In genomic region chr20:20712004-20712473, GRCh38 we compare ENCODE assay signal across 8 cellular contexts. TPM values are rescaled to one million over a fixed set of nuclear protein-coding genes. Genes with fewer than 3 reads are reported as not detected.
DNase-seq lines count a peak whose midpoint lies in the region; ATAC-seq, FAIRE-seq and TF ChIP-seq lines count a peak whose summit lies in the region.

No MANE protein-coding gene starts in this region.

- H3K27ac ChIP-seq in mammary epithelial cell (ENCODE audit: insufficient read depth, low read depth, low read length) (peak overlapping the region; percentile 67), HepG2 (ENCODE audit: extremely low read length, insufficient read depth, low read length) (peak overlapping the region; percentile 58), temporal lobe (ENCODE audit: low read depth, low read length) (peak overlapping the region; percentile 87)

- H3K27me3 ChIP-seq in mammary epithelial cell (ENCODE audit: insufficient read depth, low read length) (no peaks in the 10 kb centered on the region), HepG2 (ENCODE audit: control insufficient read depth in 1 of 2, insufficient read depth in 2 of 2, low read length in 2 of 2) (no peaks in the 10 kb centered on the region; a peak in 2 of 5 replicates)

- in situ Hi-C loops in mammary epithelial cell (cut with MboI; ENCODE audit: low sequenced_read_pairs in 2 of 2) = no loop called here
- in situ Hi-C loops in HepG2 (cut with HindIII; ENCODE audit: extremely low pct_ligation_motif_present, low pct_unique_long_range_greater_than_20kb) = no loop called here

- TF ChIP-seq RAD21 in HepG2 (CRISPR knock-in tag; IDR thresholded peaks at IDR 0.05) = no peak

- dilution Hi-C loops in mammary epithelial cell (cut with HindIII; ENCODE audit: low sequenced_read_pairs) = no loop called here

- 0% methylated on average over 3 of the region's 33 CpGs for WGBS in mammary epithelial cell (ENCODE audit: low coverage, missing lambda C conversion rate)
- 3% methylated on average over 17 of the region's 33 CpGs for WGBS in HepG2 (ENCODE audit: low lambda C conversion rate)

- TF ChIP-seq POLR2A in H54 (IDR thresholded peaks at IDR 0.05; ENCODE audit: low read depth, low read length) (no peak), HepG2 (IDR thresholded peaks at IDR 0.05; ENCODE audit: insufficient read depth in 1 of 2, low read depth in 2 of 2, low read length in 2 of 2) (no peak)

- BruUV-seq in mammary epithelial cell (replicated peaks; lab: Mats Ljungman, UMichigan) (no TSS peak), HepG2 (replicated peaks; lab: Mats Ljungman, UMichigan) (no TSS peak)

- peak overlapping the region; percentile 96 for H3K4me3 ChIP-seq in GM12864 (ENCODE audit: low read depth, low read length)
- peak overlapping the region; percentile 68 to 89 (median 76) for H3K4me3 ChIP-seq in mammary epithelial cell (replicated peaks in 1 of 3; ENCODE audit: insufficient read depth in 1 of 3, low read depth in 2 of 3, low read length in 3 of 3)
- peak overlapping the region; percentile 83 to 99 (median 94) for H3K4me3 ChIP-seq in HepG2 (replicated peaks in 1 of 3; ENCODE audit: insufficient read depth in 1 of 3, low read depth in 2 of 3, low read length in 3 of 3)

- H2AFZ ChIP-seq in mammary epithelial cell (ENCODE audit: low read depth, low read length) (peak overlapping the region; percentile 98), HepG2 (ENCODE audit: low read length) (no peak overlapping the region)

- POLR2A ChIA-PET in HepG2 (lab: Yijun Ruan, JAX) = interaction anchor here (0.6 to 2.0 kb wide), 12 partner anchors 8 to 1778 kb away, joined by 3 to 23 read pairs (median 4); partner anchors contain the start of genes CFAP61, CRNKL1 and XRN2

- H3K79me2 ChIP-seq in mammary epithelial cell (ENCODE audit: insufficient read depth, low read length) = peaks cover 33% of the 10 kb centered on the region
- peaks cover 37% of the 10 kb centered on the region for H3K79me2 ChIP-seq in HepG2 (ENCODE audit: insufficient read depth, low read length)

- DNase-seq in GM12864 (ENCODE audit: low read depth) (no peak), H54 (ENCODE audit: insufficient read length, low spot score) (peak; percentile 7), NCI-H146 treated with DMSO at 0.1 percent for 48 hours (lab: John Stamatoyannopoulos, UW; ENCODE audit: unreplicated experiment) (peak; percentile 17), mammary epithelial cell (no peak), HepG2 (ENCODE audit: low spot score) (peak; percentile 37), NCI-H446 treated with DMSO at 0.1 percent for 48 hours (lab: John Stamatoyannopoulos, UW) (no peak)
- no peak for DNase-seq in effector CD4-positive, alpha-beta T cell

- CTCF ChIA-PET in mammary epithelial cell (lab: Charles Lee; ENCODE audit: low non-redundant PET) = interaction anchor here (0.7 kb wide), 2 partner anchors 108 to 796 kb away, joined by 3 to 4 read pairs; no protein-coding TSS in a partner anchor
- CTCF ChIA-PET in HepG2 (lab: Yijun Ruan, JAX; ENCODE audit: low intra/inter-chr PET ratio, low total read pairs) = no interaction called here

- FAIRE-seq in H54 (lab: Jason Lieb, UNC) (no peak), HepG2 (lab: Jason Lieb, UNC) (no peak)

- no peaks in the 10 kb centered on the region for H3K36me3 ChIP-seq in mammary epithelial cell (ENCODE audit: insufficient read depth, low read length)
- H3K36me3 ChIP-seq in HepG2 (replicated peaks in 1 of 2; ENCODE audit: control insufficient read depth in 1 of 2, insufficient read depth in 2 of 2, low read length in 2 of 2) = no peaks in the 10 kb centered on the region

- H3K9me3 ChIP-seq in mammary epithelial cell (replicated peaks; ENCODE audit: insufficient read depth, low read length) (no peaks in the 10 kb centered on the region), HepG2 (ENCODE audit: low read length) (no peaks in the 10 kb centered on the region)

- no peaks in the 10 kb centered on the region for H4K20me1 ChIP-seq in mammary epithelial cell (ENCODE audit: insufficient read depth, low read length)
- H4K20me1 ChIP-seq in HepG2 (ENCODE audit: insufficient read depth, low read length) = no peaks in the 10 kb centered on the region

- no peak for TF ChIP-seq CTCF in GM12864 (IDR thresholded peaks at IDR 0.05; ENCODE audit: low read depth, low read length, missing control alignments)
- no peak for TF ChIP-seq CTCF in mammary epithelial cell (conservative IDR thresholded peaks at IDR 0.05 in 1 of 2, IDR thresholded peaks at IDR 0.05 in 1 of 2; ENCODE audit: extremely low read depth in 1 of 2, insufficient read depth in 1 of 2, low read depth in 1 of 2, low read length in 2 of 2)
- TF ChIP-seq CTCF in HepG2 (CRISPR knock-in tag; IDR thresholded peaks at IDR 0.05) = no peak

- H3K4me2 ChIP-seq in mammary epithelial cell (ENCODE audit: insufficient read depth, low read depth, low read length) (peak overlapping the region; percentile 85), HepG2 (ENCODE audit: low read depth, low read length) (peak overlapping the region; percentile 98)

- ATAC-seq in HepG2 = peak; percentile 46

- H3K9ac ChIP-seq in mammary epithelial cell (ENCODE audit: insufficient read depth, low read length) (peak overlapping the region; percentile 41), HepG2 (ENCODE audit: insufficient read depth, low read depth, low read length) (peak overlapping the region; percentile 83)

- intact Hi-C loops in mammary epithelial cell (cut with micrococcal nuclease) (loop anchor here (2.0 kb wide), 1 partner anchor 19 kb away; no protein-coding TSS in a partner anchor), HepG2 (cut with micrococcal nuclease; ENCODE audit: unreplicated experiment) (loop anchor here (1.0 to 5.0 kb wide), 3 partner anchors 13 to 590 kb away; partner anchors contain the start of gene XRN2)

- no peak for TF ChIP-seq EP300 in HepG2 (IDR thresholded peaks at IDR 0.05; ENCODE audit: low read depth in 2 of 2, low read length in 2 of 2)
- no peak for TF ChIP-seq EP300 in HepG2 (CRISPR knock-in tag; IDR thresholded peaks at IDR 0.05; ENCODE audit: borderline replicate concordance)

- peaks cover 16% of the 10 kb centered on the region for H3K4me1 ChIP-seq in mammary epithelial cell (ENCODE audit: insufficient read depth, low read length)
- H3K4me1 ChIP-seq in HepG2 (ENCODE audit: insufficient read depth, low read length) = peaks cover 40% of the 10 kb centered on the region

RNA-seq across cellular contexts. Expression of gene RALGAPA2, which starts 0.4 kb away (rescaled TPM):
- total RNA-seq in mammary epithelial cell (10 to 100 TPM in 1 of 2 donors, 1 to 10 TPM in 1; 9.5 to 12.5 TPM), HepG2 (2016; rRNA removed; fragmentation: Illumina TruSeq; extraction: Trizol) (17.7 and 18.3 TPM in 2 replicates), temporal lobe (48.2 TPM)
- polyA plus RNA-seq in mammary epithelial cell (2.9 TPM), HepG2 (2011; rRNA removed) (13.8 and 15.7 TPM in 2 replicates)
- polyA minus RNA-seq in mammary epithelial cell = 13.4 TPM
- total RNA-seq in HepG2 (2016; cell fraction: cytosol; rRNA removed; fragmentation: Illumina TruSeq; extraction: Trizol; ENCODE audit: low read depth) = 3.1 and 4.5 TPM in 2 replicates
- total RNA-seq in HepG2 (2016; cell fraction: insoluble cytoplasmic fraction; rRNA removed; fragmentation: Illumina TruSeq; extraction: Trizol) = 16.3 and 18.8 TPM in 2 replicates
- 6.5 and 7.8 TPM in 2 replicates for total RNA-seq in HepG2 (2016; cell fraction: membrane; rRNA removed; fragmentation: Illumina TruSeq; extraction: Trizol)
- 29.6 and 31.7 TPM in 2 replicates for total RNA-seq in HepG2 (2016; cell fraction: nucleus; rRNA removed; fragmentation: Illumina TruSeq; extraction: Trizol)
- 8.0 and 13.3 TPM in 2 replicates for polyA plus RNA-seq in HepG2 (2011; cell fraction: cytosol; rRNA removed)
- 38.4 and 38.5 TPM in 2 replicates for polyA plus RNA-seq in HepG2 (2011; cell fraction: nucleus; rRNA removed)
- 18.4 and 27.5 TPM in 2 replicates for polyA plus RNA-seq in HepG2 (2012)
- polyA plus RNA-seq in HepG2 (2016; cell fraction: cytosol; fragmentation: Illumina TruSeq; extraction: Trizol; ENCODE audit: low read depth) = 0.49 and 0.67 TPM in 2 replicates
- 8.9 and 11.7 TPM in 2 replicates for polyA plus RNA-seq in HepG2 (2016; cell fraction: insoluble cytoplasmic fraction; fragmentation: Illumina TruSeq; extraction: Trizol; ENCODE audit: low read depth)
- polyA plus RNA-seq in HepG2 (2016; cell fraction: membrane; fragmentation: Illumina TruSeq; extraction: Trizol; ENCODE audit: low read depth) = 1.2 and 1.7 TPM in 2 replicates
- polyA plus RNA-seq in HepG2 (2016; cell fraction: nucleus; fragmentation: Illumina TruSeq; extraction: Trizol; ENCODE audit: insufficient read depth, low read depth) = 17.2 and 18.1 TPM in 2 replicates
- 7.3 and 40.9 TPM in 2 replicates for polyA minus RNA-seq in HepG2 (2011; rRNA and poly(A)+ RNA removed; ENCODE audit: low replicate concordance)
- 20.8 and 29.0 TPM in 2 replicates for polyA minus RNA-seq in HepG2 (2011; cell fraction: cytosol; rRNA and poly(A)+ RNA removed)
- polyA minus RNA-seq in HepG2 (2011; cell fraction: nucleus; rRNA and poly(A)+ RNA removed) = 158 and 172 TPM in 2 replicates

Comparison
In these comparisons a context has a peak if more than half of its experiments do, and no peak if none do; other contexts are left out.
1. DNase-seq: peak in H54 (single experiment), NCI-H146 treated with DMSO at 0.1 percent for 48 hours (single experiment) and HepG2 (single experiment); none in GM12864 (single experiment), mammary epithelial cell (single experiment), NCI-H446 treated with DMSO at 0.1 percent for 48 hours (single experiment) and effector CD4-positive, alpha-beta T cell (single experiment).
2. Peak in every context shown above with its lines, with median percentiles within 50 percentile points of each other: H3K4me3 ChIP-seq and H3K27ac ChIP-seq.